In the genomic region with DNA sequence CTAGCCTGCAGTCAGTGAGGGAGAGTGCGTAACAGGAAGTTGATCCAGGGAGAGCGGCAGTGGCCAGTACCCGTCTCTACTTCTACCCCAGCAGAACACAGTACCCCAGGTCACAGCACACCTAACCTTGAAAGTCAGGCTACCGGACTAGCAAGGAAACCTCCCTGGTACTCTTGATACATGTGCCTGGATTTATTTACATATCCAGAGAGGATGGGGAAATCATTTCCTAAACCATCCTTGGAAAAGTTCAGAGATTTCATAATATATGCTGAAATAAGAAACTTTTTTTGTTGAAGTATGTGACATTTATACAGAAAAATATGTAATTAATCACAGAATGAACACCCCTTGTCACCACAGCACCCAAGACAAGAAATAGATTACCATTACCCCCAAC, we compare ENCODE assay signal across 2 cellular contexts.
TF ChIP-seq lines count a peak whose summit lies in the region.

No MANE protein-coding gene starts in this region.

TF ChIP-seq in IMR-90, 13 proteins besides CTCF, POLR2A, EP300 and RAD21 (continued from another document):
- TF ChIP-seq, protein P1, sequence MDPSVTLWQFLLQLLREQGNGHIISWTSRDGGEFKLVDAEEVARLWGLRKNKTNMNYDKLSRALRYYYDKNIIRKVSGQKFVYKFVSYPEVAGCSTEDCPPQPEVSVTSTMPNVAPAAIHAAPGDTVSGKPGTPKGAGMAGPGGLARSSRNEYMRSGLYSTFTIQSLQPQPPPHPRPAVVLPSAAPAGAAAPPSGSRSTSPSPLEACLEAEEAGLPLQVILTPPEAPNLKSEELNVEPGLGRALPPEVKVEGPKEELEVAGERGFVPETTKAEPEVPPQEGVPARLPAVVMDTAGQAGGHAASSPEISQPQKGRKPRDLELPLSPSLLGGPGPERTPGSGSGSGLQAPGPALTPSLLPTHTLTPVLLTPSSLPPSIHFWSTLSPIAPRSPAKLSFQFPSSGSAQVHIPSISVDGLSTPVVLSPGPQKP (IDR thresholded peaks at IDR 0.05; ENCODE audit: borderline replicate concordance, low read depth, low read length), result no peak
- TF ChIP-seq CEBPB (IDR thresholded peaks at IDR 0.05; ENCODE audit: low read depth, low read length), result no peak
- TF ChIP-seq, protein P2, sequence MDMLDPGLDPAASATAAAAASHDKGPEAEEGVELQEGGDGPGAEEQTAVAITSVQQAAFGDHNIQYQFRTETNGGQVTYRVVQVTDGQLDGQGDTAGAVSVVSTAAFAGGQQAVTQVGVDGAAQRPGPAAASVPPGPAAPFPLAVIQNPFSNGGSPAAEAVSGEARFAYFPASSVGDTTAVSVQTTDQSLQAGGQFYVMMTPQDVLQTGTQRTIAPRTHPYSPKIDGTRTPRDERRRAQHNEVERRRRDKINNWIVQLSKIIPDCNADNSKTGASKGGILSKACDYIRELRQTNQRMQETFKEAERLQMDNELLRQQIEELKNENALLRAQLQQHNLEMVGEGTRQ (IDR thresholded peaks at IDR 0.05; ENCODE audit: low read depth, low read length), result no peak
- no peak for TF ChIP-seq FOS (IDR thresholded peaks at IDR 0.05; ENCODE audit: low read depth, low read length)
- TF ChIP-seq BHLHE40 (IDR thresholded peaks at IDR 0.05; ENCODE audit: low read depth, low read length), result no peak
- no peak for TF ChIP-seq CHD1 (IDR thresholded peaks at IDR 0.05; ENCODE audit: low read depth, low read length)
- no peak for TF ChIP-seq NFE2L2 (IDR thresholded peaks at IDR 0.05; ENCODE audit: low read depth, low read length)

TF ChIP-seq in SK-N-SH treated with all-trans-retinoic acid at 6 μM for 48 hours, 23 proteins besides CTCF, POLR2A, EP300 and RAD21 (continued from another document):
- TF ChIP-seq, protein P3, sequence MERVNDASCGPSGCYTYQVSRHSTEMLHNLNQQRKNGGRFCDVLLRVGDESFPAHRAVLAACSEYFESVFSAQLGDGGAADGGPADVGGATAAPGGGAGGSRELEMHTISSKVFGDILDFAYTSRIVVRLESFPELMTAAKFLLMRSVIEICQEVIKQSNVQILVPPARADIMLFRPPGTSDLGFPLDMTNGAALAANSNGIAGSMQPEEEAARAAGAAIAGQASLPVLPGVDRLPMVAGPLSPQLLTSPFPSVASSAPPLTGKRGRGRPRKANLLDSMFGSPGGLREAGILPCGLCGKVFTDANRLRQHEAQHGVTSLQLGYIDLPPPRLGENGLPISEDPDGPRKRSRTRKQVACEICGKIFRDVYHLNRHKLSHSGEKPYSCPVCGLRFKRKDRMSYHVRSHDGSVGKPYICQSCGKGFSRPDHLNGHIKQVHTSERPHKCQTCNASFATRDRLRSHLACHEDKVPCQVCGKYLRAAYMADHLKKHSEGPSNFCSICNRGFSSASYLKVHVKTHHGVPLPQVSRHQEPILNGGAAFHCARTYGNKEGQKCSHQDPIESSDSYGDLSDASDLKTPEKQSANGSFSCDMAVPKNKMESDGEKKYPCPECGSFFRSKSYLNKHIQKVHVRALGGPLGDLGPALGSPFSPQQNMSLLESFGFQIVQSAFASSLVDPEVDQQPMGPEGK (CRISPR knock-in tag; IDR thresholded peaks at IDR 0.05; ENCODE audit: borderline replicate concordance), result no peak
- TF ChIP-seq ZFP3 (CRISPR knock-in tag; IDR thresholded peaks at IDR 0.05) (no peak), TOX (CRISPR knock-in tag; IDR thresholded peaks at IDR 0.05; ENCODE audit: borderline replicate concordance) (no peak), RARB (CRISPR knock-in tag; IDR thresholded peaks at IDR 0.05) (no peak)
TF ChIP-seq in SK-N-SH treated with all-trans-retinoic acid at 6 μM for 48 hours: peak in this region for 0.
